In the genomic region with DNA sequence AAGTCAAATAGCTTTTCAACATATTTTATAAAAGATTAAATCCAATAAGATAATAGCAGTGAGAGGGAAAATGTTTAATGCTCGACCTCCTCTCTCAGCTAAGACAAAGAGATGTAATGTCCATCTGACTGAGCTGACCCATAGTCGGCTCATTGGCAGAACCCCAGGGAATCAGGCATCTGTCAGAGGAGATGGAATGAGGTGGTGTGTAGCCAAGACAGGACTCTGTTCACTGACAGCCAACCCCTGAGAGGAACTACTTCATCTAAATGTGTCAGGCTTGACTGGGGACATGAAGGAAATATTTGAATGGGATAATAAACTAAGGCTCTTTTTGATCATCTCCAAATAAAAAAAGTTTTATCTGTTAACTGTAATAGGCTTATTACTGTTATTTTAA, we compare ENCODE assay signal across 22 cellular contexts.
DNase-seq lines count a peak whose midpoint lies in the region; ATAC-seq and TF ChIP-seq lines count a peak whose summit lies in the region.
"Had no signal": no experiment of that assay in that cellular context is flagged by ENCODE, and none has a peak within 500 bp of the region (broad histone marks: within the 10 kb centered on the region; RNA-seq: fewer than 3 reads in every experiment).

No MANE protein-coding gene starts in this region.

- no peaks in the 10 kb centered on the region for H3K9me1 ChIP-seq in IMR-90 (ENCODE audit: insufficient read depth, low read length)

- in situ Hi-C loops in IMR-90 (cut with MboI; ENCODE audit: low sequenced_read_pairs) = no loop called here

- peak overlapping the region; percentile 65; the same call in 1 of the 2 replicates for H3K4ac ChIP-seq in IMR-90 (ENCODE audit: low read depth, low read length)

- no peak overlapping the region; the same call in 1 of the 2 replicates for H4K91ac ChIP-seq in IMR-90 (ENCODE audit: insufficient read depth, low read depth, low read length)

- DNase-seq in IMR-90 = peak; percentile 45
- peak; percentile 20 for DNase-seq in WERI-Rb-1
- peak; percentile 51 for DNase-seq in glutamatergic neuron
- DNase-seq in osteoblast (ENCODE audit: insufficient read length, low spot score, missing footprints) = no peak
- DNase-seq in ecto neural progenitor cell (ENCODE audit: low spot score) = no peak
- DNase-seq in EL = no peak
- no peak for DNase-seq in NCI-H526 (lab: John Stamatoyannopoulos, UW)
- DNase-seq: activated CD4-positive, alpha-beta T cell treated with anti-CD3 and anti-CD28 coated beads, Interleukin-2, amount 50 U/mL, for 48 hours; activated gamma-delta T cell treated with Interleukin-2 at 50 U/mL for 16 hours; activated T-cell treated with anti-CD3 and anti-CD28 coated beads for 4 hours; CD4-positive, alpha-beta memory T cell; DMS79 treated with DMSO at 0.1 percent for 48 hours; islet precursor cell; KBM-7; NCI-H1092; NCI-H2081; SHP77 treated with DMSO at 0.1 percent for 48 hours; stimulated activated CD4-positive, alpha-beta T cell treated with anti-CD3 and anti-CD28 coated beads, Interleukin-15, amount 100 ng/mL, for 24 hours; testis had no signal

- no peak overlapping the region for H4K8ac ChIP-seq in IMR-90 (ENCODE audit: low read depth in 2 of 2, low read length in 2 of 2)

- no peaks in the 10 kb centered on the region for H4K20me1 ChIP-seq in IMR-90 (ENCODE audit: insufficient read depth, low read length)
- no peaks in the 10 kb centered on the region for H4K20me1 ChIP-seq in osteoblast (ENCODE audit: insufficient read depth, low read length)

- ATAC-seq in IMR-90 (ENCODE audit: low read depth) = 0 out of 2 replicates have a peak, but pooled peaks have one; percentile 35

- no peak for TF ChIP-seq POLR2A in IMR-90 (IDR thresholded peaks at IDR 0.05; ENCODE audit: low read depth, low read length)

- no peaks in the 10 kb centered on the region for H3K27me3 Mint-ChIP-seq in glutamatergic neuron (ENCODE audit: unreplicated experiment)
- H3K27me3 Mint-ChIP-seq: CD4-positive, alpha-beta memory T cell; memory B cell had no signal

- H3K27ac ChIP-seq in IMR-90 (ENCODE audit: insufficient read depth, low read length) = no peak overlapping the region
- peak overlapping the region; percentile 38; the same call in 1 of the 2 replicates for H3K27ac ChIP-seq in WERI-Rb-1
- H3K27ac ChIP-seq in osteoblast (ENCODE audit: low read depth, low read length) = no peak overlapping the region
- H3K27ac ChIP-seq: testis, VCaP had no signal

- H3K4me1 Mint-ChIP-seq in glutamatergic neuron (ENCODE audit: low read depth, unreplicated experiment) = peaks cover 8% of the 10 kb centered on the region
- H3K4me1 Mint-ChIP-seq: CD4-positive, alpha-beta memory T cell; memory B cell had no signal

- no peak overlapping the region for H3K56ac ChIP-seq in IMR-90 (ENCODE audit: extremely low read depth, insufficient read depth, low read length)

- peaks cover 2% of the 10 kb centered on the region; the same call in 1 of the 2 replicates for H3K4me1 ChIP-seq in IMR-90 (ENCODE audit: control insufficient read depth, insufficient read depth, low read length)
- no peaks in the 10 kb centered on the region for H3K4me1 ChIP-seq in osteoblast (ENCODE audit: insufficient read depth, low read length)
- H3K4me1 ChIP-seq: testis had no signal

- H3K4me3 ChIP-seq in IMR-90 (ENCODE audit: insufficient read depth, low read depth, low read length) = no peak overlapping the region
- H3K4me3 ChIP-seq in WERI-Rb-1 (ENCODE audit: low read depth, low read length) = no peak overlapping the region
- H3K4me3 ChIP-seq in osteoblast (ENCODE audit: insufficient read depth, low read length) = no peak overlapping the region
- H3K4me3 ChIP-seq: testis had no signal

- WGBS in IMR-90 (ENCODE audit: extremely low coverage in 2 of 2, insufficient read length in 1 of 2), 2 experiments = no CpG with 5 or more reads among the region's 2 CpGs

- H3K27ac Mint-ChIP-seq in glutamatergic neuron (ENCODE audit: unreplicated experiment) = peak overlapping the region; percentile 83
- H3K27ac Mint-ChIP-seq: CD4-positive, alpha-beta memory T cell; memory B cell; T-helper 1 cell treated with Interleukin-12 subunit alpha and Interleukin-12 subunit beta and Interleukin-4 antibody, amounts not matched to agents 30 μg/mL and 1 μg/mL, for 36 hours had no signal

- no peak overlapping the region for H3K9ac ChIP-seq in IMR-90 (ENCODE audit: low read depth, low read length)

- CTCF ChIA-PET in IMR-90 (lab: Yijun Ruan, JAX) = interaction anchor here (0.6 to 1.6 kb wide), 2 partner anchors 23 to 73 kb away, joined by 3 to 6 read pairs; no protein-coding TSS in a partner anchor

- dilution Hi-C loops in IMR-90 (cut with HindIII; ENCODE audit: low sequenced_read_pairs, unreplicated experiment) = no loop called here

- H3K79me1 ChIP-seq in IMR-90 (ENCODE audit: low read depth in 1 of 2, low read length in 2 of 2) = no peaks in the 10 kb centered on the region

- no peak for TF ChIP-seq RAD21 in IMR-90 (IDR thresholded peaks at IDR 0.05; ENCODE audit: low read length)

- H3K36me3 Mint-ChIP-seq in glutamatergic neuron (ENCODE audit: unreplicated experiment) = no peaks in the 10 kb centered on the region
- H3K36me3 Mint-ChIP-seq: CD4-positive, alpha-beta memory T cell; memory B cell had no signal

- BruUV-seq in IMR-90 (replicated peaks; lab: Mats Ljungman, UMichigan) = no TSS peak

- peak overlapping the region; percentile 64; the same call in 1 of the 2 replicates for H2BK20ac ChIP-seq in IMR-90 (ENCODE audit: low read depth, low read length)

- H3K79me2 ChIP-seq in osteoblast (ENCODE audit: insufficient read depth, low read length) = no peaks in the 10 kb centered on the region

- H3K4me2 ChIP-seq in IMR-90 (ENCODE audit: low read depth, low read length) (no peak overlapping the region; the same call in 1 of the 2 replicates), osteoblast (ENCODE audit: insufficient read depth, low read length) (no peak overlapping the region)

- peak overlapping the region; percentile 49 for H2AFZ ChIP-seq in IMR-90 (replicated peaks; ENCODE audit: low read length, poor library complexity)
- peak overlapping the region; percentile 40 for H2AFZ ChIP-seq in osteoblast (ENCODE audit: low read length)

- intact Hi-C loops in IMR-90 (cut with micrococcal nuclease) = no loop called here

- POLR2A ChIA-PET in IMR-90 (lab: Charles Lee; ENCODE audit: unreplicated experiment) = interaction anchor here (1.2 kb wide), 1 partner anchor 70 kb away, joined by 3 read pairs; no protein-coding TSS in a partner anchor

- H3K9me3 Mint-ChIP-seq in glutamatergic neuron (ENCODE audit: unreplicated experiment) = no peaks in the 10 kb centered on the region

- no peak overlapping the region for H2AK9ac ChIP-seq in IMR-90 (replicated peaks; ENCODE audit: low read depth, low read length, poor library complexity)

- H2BK15ac ChIP-seq in IMR-90 (ENCODE audit: low read depth, low read length) = no peak overlapping the region

- H2BK120ac ChIP-seq in IMR-90 (ENCODE audit: low read depth, low read length) = no peak overlapping the region

- peak overlapping the region; percentile 94 for H3K18ac ChIP-seq in IMR-90 (ENCODE audit: low read depth, low read length)

- H3K36me3 ChIP-seq in IMR-90 (ENCODE audit: control insufficient read depth, insufficient read depth, low read length) = no peaks in the 10 kb centered on the region
- no peaks in the 10 kb centered on the region for H3K36me3 ChIP-seq in WERI-Rb-1
- no peaks in the 10 kb centered on the region for H3K36me3 ChIP-seq in osteoblast (ENCODE audit: insufficient read depth, low read length)

- no peak overlapping the region for H2BK5ac ChIP-seq in IMR-90 (ENCODE audit: low read depth, low read length, poor library complexity, severe bottlenecking)

- no peak overlapping the region for H2AK5ac ChIP-seq in IMR-90 (ENCODE audit: low read depth, low read length)

- H3K4me3 Mint-ChIP-seq in glutamatergic neuron (ENCODE audit: unreplicated experiment) = no peak overlapping the region
- H3K4me3 Mint-ChIP-seq: CD4-positive, alpha-beta memory T cell; memory B cell; T-helper 1 cell treated with Interleukin-12 subunit alpha and Interleukin-12 subunit beta and Interleukin-4 antibody, amounts not matched to agents 30 μg/mL and 1 μg/mL, for 36 hours had no signal

- H3K27me3 ChIP-seq in IMR-90 (ENCODE audit: control insufficient read depth, insufficient read depth, low read length) (no peaks in the 10 kb centered on the region), WERI-Rb-1 (ENCODE audit: insufficient read depth, low read depth, severe bottlenecking) (no peaks in the 10 kb centered on the region), osteoblast (ENCODE audit: insufficient read depth, low read length) (no peaks in the 10 kb centered on the region)
- H3K27me3 ChIP-seq: testis had no signal

- no peak overlapping the region for H3K14ac ChIP-seq in IMR-90 (replicated peaks; ENCODE audit: low read depth, low read length)

- H3K9me3 ChIP-seq in IMR-90 (ENCODE audit: control insufficient read depth, insufficient read depth, low read length) (no peaks in the 10 kb centered on the region), WERI-Rb-1 (ENCODE audit: severe bottlenecking) (no peaks in the 10 kb centered on the region), osteoblast (ENCODE audit: low read depth, low read length) (no peaks in the 10 kb centered on the region)
- H3K9me3 ChIP-seq: testis had no signal

- H4K5ac ChIP-seq in IMR-90 (ENCODE audit: low read depth, low read length) = 0 out of 2 replicates have a peak overlapping the region, but pooled peaks have one; percentile 35

- TF ChIP-seq CTCF in IMR-90 (conservative IDR thresholded peaks at IDR 0.05; ENCODE audit: low read depth, low read length) = no peak
- TF ChIP-seq CTCF in WERI-Rb-1 (IDR thresholded peaks at IDR 0.05; ENCODE audit: low read depth, low read length) = no peak
- TF ChIP-seq CTCF in glutamatergic neuron (IDR thresholded peaks at IDR 0.05; ENCODE audit: partially characterized antibody, unreplicated experiment) = no peak
- no peak for TF ChIP-seq CTCF in osteoblast (IDR thresholded peaks at IDR 0.05; ENCODE audit: extremely low read depth, low read depth, low read length)

- 0 out of 2 replicates have a peak overlapping the region, but pooled peaks have one; percentile 15 for H3K23ac ChIP-seq in IMR-90 (ENCODE audit: low read depth, low read length)

TF ChIP-seq in IMR-90, 13 proteins besides CTCF, POLR2A, EP300 and RAD21 (continues in another document):
- TF ChIP-seq CEBPB (IDR thresholded peaks at IDR 0.05; ENCODE audit: low read depth, low read length) (no peak), CHD1 (IDR thresholded peaks at IDR 0.05; ENCODE audit: low read depth, low read length) (no peak), MAFK (IDR thresholded peaks at IDR 0.05; ENCODE audit: low read depth, low read length) (no peak)
- TF ChIP-seq, protein P1, sequence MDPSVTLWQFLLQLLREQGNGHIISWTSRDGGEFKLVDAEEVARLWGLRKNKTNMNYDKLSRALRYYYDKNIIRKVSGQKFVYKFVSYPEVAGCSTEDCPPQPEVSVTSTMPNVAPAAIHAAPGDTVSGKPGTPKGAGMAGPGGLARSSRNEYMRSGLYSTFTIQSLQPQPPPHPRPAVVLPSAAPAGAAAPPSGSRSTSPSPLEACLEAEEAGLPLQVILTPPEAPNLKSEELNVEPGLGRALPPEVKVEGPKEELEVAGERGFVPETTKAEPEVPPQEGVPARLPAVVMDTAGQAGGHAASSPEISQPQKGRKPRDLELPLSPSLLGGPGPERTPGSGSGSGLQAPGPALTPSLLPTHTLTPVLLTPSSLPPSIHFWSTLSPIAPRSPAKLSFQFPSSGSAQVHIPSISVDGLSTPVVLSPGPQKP (IDR thresholded peaks at IDR 0.05; ENCODE audit: borderline replicate concordance, low read depth, low read length) = no peak

Comparison
In these comparisons a context has a peak if more than half of its experiments do, and no peak if none do; other contexts are left out.
1. DNase-seq: peak in IMR-90 (single experiment), WERI-Rb-1 (single experiment) and glutamatergic neuron (single experiment); none in osteoblast (single experiment), ecto neural progenitor cell (single experiment), EL (single experiment) and NCI-H526 (0 of 2).